In genomic region chr6:121615493-121615892, GRCh38 we compare ENCODE assay signal across 18 cellular contexts.
A peak's percentile ranks its signal among the peaks of the same experiment; 100 is the strongest.
DNase-seq lines count a peak whose midpoint lies in the region; ATAC-seq and TF ChIP-seq lines count a peak whose summit lies in the region.
"Had no signal": no experiment of that assay in that cellular context is flagged by ENCODE, and none has a peak within 500 bp of the region (broad histone marks: within the 10 kb centered on the region; RNA-seq: fewer than 3 reads in every experiment).

No MANE protein-coding gene starts in this region.

- H3K27me3 Mint-ChIP-seq in GM23338 (ENCODE audit: insufficient read depth, low read depth, poor library complexity): no peaks in the 10 kb centered on the region
- H3K27me3 Mint-ChIP-seq: activated T-helper 17 cell treated with anti-CD3 and anti-CD28 coated beads, Interleukin-2, amount 50 U/mL, for 72 hours; stimulated activated naive B cell treated with anti-CD40 and anti-IgM and Interleukin-4, amounts not matched to agents 10 μg/mL and 1 μg/mL and 100 μg/mL, for 72 hours had no signal

- no peaks in the 10 kb centered on the region for H3K9me3 ChIP-seq in body of pancreas
- H3K9me3 ChIP-seq: neutrophil, transverse colon had no signal

- ATAC-seq in GM23338 (no peak), body of pancreas (no peak), GM18867 (IDR thresholded peaks at IDR 0.05; ENCODE audit: unreplicated experiment) (no peak), GM21619 (IDR thresholded peaks at IDR 0.05; ENCODE audit: unreplicated experiment) (no peak)
- ATAC-seq: activated T-helper 17 cell treated with anti-CD3 and anti-CD28 coated beads, Interleukin-2, amount 50 U/mL, for 72 hours; stimulated activated naive B cell treated with anti-CD40 and anti-IgM and Interleukin-4, amounts not matched to agents 10 μg/mL and 1 μg/mL and 100 μg/mL, for 72 hours had no signal

- H3K27me3 ChIP-seq in GM23338 (ENCODE audit: insufficient read depth): no peaks in the 10 kb centered on the region
- no peaks in the 10 kb centered on the region for H3K27me3 ChIP-seq in body of pancreas
- H3K27me3 ChIP-seq: neutrophil, transverse colon had no signal

- no peak overlapping the region for H3K27ac Mint-ChIP-seq in GM23338
- H3K27ac Mint-ChIP-seq: activated T-helper 17 cell treated with anti-CD3 and anti-CD28 coated beads, Interleukin-2, amount 50 U/mL, for 72 hours; stimulated activated naive B cell treated with anti-CD40 and anti-IgM and Interleukin-4, amounts not matched to agents 10 μg/mL and 1 μg/mL and 100 μg/mL, for 72 hours had no signal

- DNase-seq in GM23338 (ENCODE audit: low spot score) (peak; percentile 42), body of pancreas (peak in 1 of 4 donors; percentile 21), glomerular visceral epithelial cell (ENCODE audit: extremely low spot score) (peak; percentile 8), ACHN (no peak)
- no peak for DNase-seq in activated CD4-positive, alpha-beta T cell treated with anti-CD3 and anti-CD28 coated beads, Interleukin-2, amount 50 U/mL, for 1 hour
- DNase-seq: effector CD4-positive, alpha-beta T cell; H7; KG1; NCI-H1436 treated with DMSO at 0.1 percent for 48 hours; NCI-H345; stimulated activated naive B cell treated with anti-CD40 and anti-IgM and Interleukin-4, amounts not matched to agents 10 μg/mL and 1 μg/mL and 100 μg/mL, for 72 hours; transverse colon had no signal

- H3K4me2 ChIP-seq in GM23338: no peak overlapping the region

- TF ChIP-seq POLR2A in body of pancreas (IDR thresholded peaks at IDR 0.05): no peak

- H3K9me2 ChIP-seq in GM23338 (ENCODE audit: insufficient read depth): no peaks in the 10 kb centered on the region

- no peak overlapping the region for H3K4me3 ChIP-seq in GM23338
- no peak overlapping the region for H3K4me3 ChIP-seq in body of pancreas
- H3K4me3 ChIP-seq: skin epidermis, transverse colon had no signal

- peaks cover 40% of the 10 kb centered on the region for H3K4me1 Mint-ChIP-seq in GM23338
- H3K4me1 Mint-ChIP-seq: activated T-helper 17 cell treated with anti-CD3 and anti-CD28 coated beads, Interleukin-2, amount 50 U/mL, for 72 hours; stimulated activated naive B cell treated with anti-CD40 and anti-IgM and Interleukin-4, amounts not matched to agents 10 μg/mL and 1 μg/mL and 100 μg/mL, for 72 hours had no signal

- H3K4me1 ChIP-seq in GM23338 (ENCODE audit: insufficient read depth) (peaks cover 35% of the 10 kb centered on the region), body of pancreas (no peaks in the 10 kb centered on the region)
- H3K4me1 ChIP-seq: transverse colon had no signal

- no peaks in the 10 kb centered on the region for H4K20me1 ChIP-seq in GM23338 (replicated peaks; ENCODE audit: insufficient read depth)

- H2AFZ ChIP-seq in GM23338: no peak overlapping the region

- H3K27ac ChIP-seq in 22Rv1: no peak overlapping the region
- H3K27ac ChIP-seq in GM23338 (ENCODE audit: low read depth): no peak overlapping the region
- H3K27ac ChIP-seq in body of pancreas: no peak overlapping the region
- H3K27ac ChIP-seq: neutrophil, transverse colon had no signal

- 38 to 44% methylated on average over 3 of the region's 3 CpGs for WGBS in body of pancreas, 2 donors

- H3K36me3 ChIP-seq in GM23338 (ENCODE audit: insufficient read depth) (no peaks in the 10 kb centered on the region), body of pancreas (replicated peaks in 1 of 2; ENCODE audit: insufficient read depth in 1 of 2, low read depth in 2 of 2) (no peaks in the 10 kb centered on the region)
- H3K36me3 ChIP-seq: neutrophil, transverse colon had no signal

- peak; percentile 21 for TF ChIP-seq CTCF in 22Rv1 (IDR thresholded peaks at IDR 0.05)
- peak; percentile 50 to 58 for TF ChIP-seq CTCF in GM23338 (conservative IDR thresholded peaks at IDR 0.05; ENCODE audit: low read depth in 2 of 2)
- TF ChIP-seq CTCF in body of pancreas (IDR thresholded peaks at IDR 0.05): peak in 4 of 7 experiments; percentile 21 to 34 (median 26)

- H3K4me3 Mint-ChIP-seq in GM23338: no peak overlapping the region
- H3K4me3 Mint-ChIP-seq: activated T-helper 17 cell treated with anti-CD3 and anti-CD28 coated beads, Interleukin-2, amount 50 U/mL, for 72 hours; stimulated activated naive B cell treated with anti-CD40 and anti-IgM and Interleukin-4, amounts not matched to agents 10 μg/mL and 1 μg/mL and 100 μg/mL, for 72 hours had no signal

- peaks cover 4% of the 10 kb centered on the region; the same call in 1 of the 3 replicates for H3K36me3 Mint-ChIP-seq in GM23338 (ENCODE audit: low read depth)
- H3K36me3 Mint-ChIP-seq: stimulated activated naive B cell treated with anti-CD40 and anti-IgM and Interleukin-4, amounts not matched to agents 10 μg/mL and 1 μg/mL and 100 μg/mL, for 72 hours had no signal

- in situ Hi-C loops in ACHN (cut with HindIII; ENCODE audit: low pct_ligation_motif_present, low pct_unique_long_range_greater_than_20kb, low sequenced_read_pairs): no loop called here

- H3K9me3 Mint-ChIP-seq in GM23338: no peaks in the 10 kb centered on the region; the same call in 2 of the 3 replicates
- H3K9me3 Mint-ChIP-seq: activated T-helper 17 cell treated with anti-CD3 and anti-CD28 coated beads, Interleukin-2, amount 50 U/mL, for 72 hours had no signal

- intact Hi-C loops in body of pancreas (cut with DNase I): no loop called here

- H3F3A ChIP-seq in GM23338 (replicated peaks; ENCODE audit: low read depth): no peaks in the 10 kb centered on the region

- 0 out of 2 replicates have a peak, but pooled peaks cover 3% of the 10 kb centered on the region for H3K79me2 ChIP-seq in GM23338 (replicated peaks; ENCODE audit: insufficient read depth)

TF ChIP-seq in GM23338, 12 proteins besides CTCF, POLR2A, EP300 and RAD21 (continues in another document):
- TF ChIP-seq ETS1 (IDR thresholded peaks at IDR 0.05) (no peak), EZH2 (IDR thresholded peaks at IDR 0.05; ENCODE audit: low read depth, unreplicated experiment) (no peak), ZNF331 (CRISPR knock-in tag; IDR thresholded peaks at IDR 0.05; ENCODE audit: low read depth) (no peak), ZNF114 (CRISPR knock-in tag; IDR thresholded peaks at IDR 0.05) (no peak), JUNB (IDR thresholded peaks at IDR 0.05; ENCODE audit: unreplicated experiment) (no peak), NANOG (IDR thresholded peaks at IDR 0.05; ENCODE audit: borderline replicate concordance) (no peak)

Comparison
In these comparisons a context has a peak if more than half of its experiments do, and no peak if none do; other contexts are left out.
1. DNase-seq: peak in GM23338 (single experiment) and glomerular visceral epithelial cell (single experiment); none in activated CD4-positive, alpha-beta T cell treated with anti-CD3 and anti-CD28 coated beads, Interleukin-2, amount 50 U/mL, for 1 hour (single experiment) and ACHN (single experiment).
2. Peak in every context shown above with its lines, with median percentiles within 50 percentile points of each other: CTCF ChIP-seq.